ENCODE assay signal across 22 cellular contexts in genomic region chr20:63363013-63363957, GRCh38. TPM values are rescaled to one million over a fixed set of nuclear protein-coding genes. Genes with fewer than 3 reads are reported as not detected.
DNase-seq lines count a peak whose midpoint lies in the region; ATAC-seq, FAIRE-seq and TF ChIP-seq lines count a peak whose summit lies in the region.
"Had no signal": no experiment of that assay in that cellular context is flagged by ENCODE, and none has a peak within 500 bp of the region (broad histone marks: within the 10 kb centered on the region; RNA-seq: fewer than 3 reads in every experiment).

No MANE protein-coding gene starts in this region.

- no peak overlapping the region for H2BK120ac ChIP-seq in neuronal stem cell (ENCODE audit: low read depth, low read length)

- intact Hi-C loops in GM12878 (cut with micrococcal nuclease; ENCODE audit: unreplicated experiment) = no loop called here

- TF ChIP-seq CTCF in GM12878 (IDR thresholded peaks at IDR 0.05 in 2 of 3, conservative IDR thresholded peaks at IDR 0.05 in 1 of 3; ENCODE audit: control insufficient read depth in 2 of 3, extremely low read depth in 1 of 3, insufficient read depth in 1 of 3, low read depth in 3 of 3, low read length in 3 of 3) = no peak

- no peak for TF ChIP-seq EP300 in GM12878 (IDR thresholded peaks at IDR 0.05; ENCODE audit: borderline replicate concordance in 1 of 2, control insufficient read depth in 1 of 2, low read depth in 2 of 2, low read length in 2 of 2)

- H3K9ac ChIP-seq in GM12878 (ENCODE audit: control insufficient read depth, insufficient read depth, low read length) = no peak overlapping the region
- no peak overlapping the region for H3K9ac ChIP-seq in neuronal stem cell (ENCODE audit: low read depth, low read length, poor library complexity)
- H3K9ac ChIP-seq: BLaER1 had no signal

- CTCF ChIA-PET in GM12878 (lab: Yijun Ruan, JAX) = interaction anchor here (0.8 kb wide), 1 partner anchor 19 kb away, joined by 3 read pairs; no protein-coding TSS in a partner anchor

- H3K36me3 ChIP-seq in GM12878 (ENCODE audit: control insufficient read depth in 2 of 2, insufficient read depth in 2 of 2, low read length in 1 of 2) (no peaks in the 10 kb centered on the region), neuronal stem cell (replicated peaks in 1 of 2; ENCODE audit: control insufficient read depth in 2 of 2, insufficient read depth in 2 of 2, low read length in 2 of 2) (no peaks in the 10 kb centered on the region)
- H3K36me3 ChIP-seq: BLaER1, SJSA1 had no signal

- peak; percentile 42 for DNase-seq in ELF-1 (ENCODE audit: low read depth, low spot score)
- no peak for DNase-seq in GM12878 (ENCODE audit: low read depth, low spot score)
- DNase-seq in left lobe of liver (ENCODE audit: low spot score) = peak; percentile 93
- no peak for DNase-seq in neuronal stem cell (ENCODE audit: low spot score)
- no peak for DNase-seq in DMS153 treated with DMSO at 0.1 percent for 48 hours (lab: John Stamatoyannopoulos, UW; ENCODE audit: unreplicated experiment)
- no peak for DNase-seq in hippocampal formation (lab: John Stamatoyannopoulos, UW)
- DNase-seq: CD8-positive, alpha-beta memory T cell; DMS79 treated with DMSO at 0.1 percent for 48 hours; H7; IMR-90; Karpas-422; NCI-H1436 treated with DMSO at 0.1 percent for 48 hours; NCI-H2029; NCI-H345; PC-9 had no signal

- RAD21 ChIA-PET in GM12878 (lab: Charles Lee; ENCODE audit: unreplicated experiment) = no interaction called here

- in situ Hi-C loops in GM12878 (cut with MboI) = no loop called here

- no peak overlapping the region for H3K4me2 ChIP-seq in GM12878 (ENCODE audit: control insufficient read depth, insufficient read depth)
- no peak overlapping the region for H3K4me2 ChIP-seq in neuronal stem cell (ENCODE audit: insufficient read depth, low read length, poor library complexity, severe bottlenecking)
- H3K4me2 ChIP-seq: BLaER1, PC-9 had no signal

- SMC1A ChIA-PET in GM12878 (lab: Charles Lee; ENCODE audit: uncharacterized antibody, unreplicated experiment) = no interaction called here

- H2BK5ac ChIP-seq in neuronal stem cell (ENCODE audit: low read length) = no peak overlapping the region

- H3K79me2 ChIP-seq in GM12878 (ENCODE audit: control insufficient read depth, insufficient read depth, low read length) = no peaks in the 10 kb centered on the region

- no peak for TF ChIP-seq RAD21 in GM12878 (IDR thresholded peaks at IDR 0.05; ENCODE audit: insufficient read depth, low read depth, low read length)

- no peak overlapping the region for H4K8ac ChIP-seq in neuronal stem cell (ENCODE audit: low read depth, low read length)

- peak overlapping the region; percentile 52 for H3K18ac ChIP-seq in neuronal stem cell (ENCODE audit: low read length)

- no peaks in the 10 kb centered on the region for H4K20me1 ChIP-seq in GM12878 (ENCODE audit: control insufficient read depth, insufficient read depth)

- POLR2A ChIA-PET in GM12878 (lab: Charles Lee) = no interaction called here

- no peak for FAIRE-seq in GM12878 (lab: Jason Lieb, UNC)
- FAIRE-seq: D721Med had no signal

- no peak overlapping the region for H3K14ac ChIP-seq in neuronal stem cell (ENCODE audit: low read length)

- WGBS in GM12878 (ENCODE audit: insufficient coverage, insufficient replicate concordance, low lambda C conversion rate, missing lambda C conversion rate) = 36% methylated on average over 23 of the region's 23 CpGs
- WGBS in neuronal stem cell (ENCODE audit: extremely low coverage in 2 of 2, insufficient read length in 2 of 2, insufficient replicate concordance in 1 of 2), 2 donors = no CpG with 5 or more reads among the region's 23 CpGs

- H3K27ac ChIP-seq in GM12878 (ENCODE audit: control insufficient read depth, insufficient read depth) (no peak overlapping the region), neuronal stem cell (replicated peaks; ENCODE audit: low read length) (no peak overlapping the region)
- H3K27ac ChIP-seq: BLaER1, PC-9, RWPE1, SJSA1 had no signal

- no peak overlapping the region for H3K4ac ChIP-seq in neuronal stem cell (ENCODE audit: low read length)

- H3K27me3 ChIP-seq in GM12878 (replicated peaks in 1 of 2; ENCODE audit: control insufficient read depth in 2 of 2, insufficient read depth in 2 of 2, low read length in 1 of 2) (no peaks in the 10 kb centered on the region; a peak in 1 of 4 replicates), neuronal stem cell (ENCODE audit: control insufficient read depth in 3 of 3, insufficient read depth in 3 of 3, low read depth in 1 of 3, low read length in 3 of 3) (peaks cover 0 to 70% (median 36%) of the 10 kb centered on the region in 3 experiments)

- H4K91ac ChIP-seq in neuronal stem cell (ENCODE audit: low read depth, low read length, poor library complexity) = no peak overlapping the region

- H2BK12ac ChIP-seq in neuronal stem cell (ENCODE audit: low read length) = no peak overlapping the region

- no peaks in the 10 kb centered on the region for H3K79me1 ChIP-seq in neuronal stem cell (ENCODE audit: low read depth, low read length)

- H3K9me3 ChIP-seq in GM12878 (replicated peaks; ENCODE audit: control insufficient read depth, insufficient read depth, low read length) = no peaks in the 10 kb centered on the region
- no peaks in the 10 kb centered on the region for H3K9me3 ChIP-seq in neuronal stem cell (replicated peaks in 1 of 2; ENCODE audit: control insufficient read depth in 2 of 2, insufficient read depth in 1 of 2, low read depth in 1 of 2, low read length in 2 of 2)
- H3K9me3 ChIP-seq: BLaER1, SJSA1 had no signal

- peak overlapping the region; percentile 28 for H2BK15ac ChIP-seq in neuronal stem cell (ENCODE audit: low read length)

- BruUV-seq in GM12878 (replicated peaks; lab: Mats Ljungman, UMichigan) = no TSS peak

- no peak overlapping the region for H3K4me3 ChIP-seq in GM12878
- H3K4me3 ChIP-seq in neuronal stem cell (ENCODE audit: low read length in 2 of 2) = no peak overlapping the region
- H3K4me3 ChIP-seq: BLaER1, PC-9, SJSA1 had no signal

- no peak for ATAC-seq in GM12878
- ATAC-seq in left lobe of liver = peak; percentile 65
- ATAC-seq in HG03378 (IDR thresholded peaks at IDR 0.05; ENCODE audit: unreplicated experiment) = no peak

- TF ChIP-seq POLR2A in GM12878 (IDR thresholded peaks at IDR 0.05; ENCODE audit: low read depth, low read length) = no peak

- no peak overlapping the region for H2AK5ac ChIP-seq in neuronal stem cell (ENCODE audit: low read depth, low read length)

- H2AFZ ChIP-seq in GM12878 (ENCODE audit: control insufficient read depth, low read depth, low read length) = no peak overlapping the region
- H2AFZ ChIP-seq in neuronal stem cell (ENCODE audit: low read length) = peak overlapping the region; percentile 47
- H2AFZ ChIP-seq: PC-9 had no signal

- no peak overlapping the region for H3K23ac ChIP-seq in neuronal stem cell (ENCODE audit: low read depth, low read length, poor library complexity)

- H3K4me1 ChIP-seq in GM12878 (ENCODE audit: control insufficient read depth, insufficient read depth, low read length) = no peaks in the 10 kb centered on the region
- peaks cover 29 to 43% of the 10 kb centered on the region in 2 donors for H3K4me1 ChIP-seq in neuronal stem cell (ENCODE audit: control insufficient read depth in 2 of 2, insufficient read depth in 1 of 2, low read depth in 1 of 2, low read length in 2 of 2)
- H3K4me1 ChIP-seq: SJSA1 had no signal

TF ChIP-seq in GM12878, 131 proteins besides CTCF, POLR2A, EP300 and RAD21:
- TF ChIP-seq NR2F1 (conservative IDR thresholded peaks at IDR 0.05) (0 out of 2 replicates have a peak, but pooled peaks have one; percentile 34), NR2C1 (IDR thresholded peaks at IDR 0.05) (0 out of 2 replicates have a peak, but pooled peaks have one; percentile 8), BCLAF1 (IDR thresholded peaks at IDR 0.05) (no peak)

RNA-seq across cellular contexts. Expression of gene CHRNA4, which starts 2.1 kb away (rescaled TPM):
- not detected in 2 replicates for total RNA-seq in GM12878 (2013; cell fraction: nucleolus; rRNA removed)
- total RNA-seq in GM12878 (2014; rRNA removed) = 0.06 TPM in 1 of 2 replicates, not detected in the other
- total RNA-seq in GM12878 (2014; rRNA removed; fragmentation: Illumina TruSeq; extraction: Trizol) = not detected in 2 replicates
- 0.21 and 0.41 TPM in 2 replicates for total RNA-seq in GM12878 (2021)
- polyA plus RNA-seq in GM12878 (2011; ENCODE audit: low read depth) = not detected
- not detected in 2 replicates for polyA plus RNA-seq in GM12878 (2011; rRNA removed)
- not detected in 2 replicates for polyA plus RNA-seq in GM12878 (2011; cell fraction: cytosol; rRNA removed)
- polyA plus RNA-seq in GM12878 (2011; cell fraction: nucleus; rRNA removed) = not detected in 2 replicates
- polyA plus RNA-seq in GM12878 (2012) = 0.16 and 0.38 TPM in 2 replicates
- 0.04 TPM in 1 of 2 replicates, not detected in the other for polyA plus RNA-seq in GM12878 (2014; fragmentation: Illumina TruSeq; extraction: Trizol)
- polyA plus RNA-seq in GM12878 (2014; fragmentation: Nextera tagmentation; extraction: Ambion mirVana) = not detected
- 0.04 and 0.06 TPM in 2 replicates for polyA plus RNA-seq in GM12878 (2014; rRNA removed)
- polyA plus RNA-seq in GM12878 (2016; fragmentation: Nextera tagmentation; extraction: Ambion mirVana) = under 1 TPM in 1 of 2 experiments, not detected in 1; 0.13 TPM
- polyA minus RNA-seq in GM12878 (2011; rRNA and poly(A)+ RNA removed) = 2.6 TPM in 1 of 2 replicates, not detected in the other
- not detected in 2 replicates for polyA minus RNA-seq in GM12878 (2011; cell fraction: cytosol; rRNA and poly(A)+ RNA removed)
- not detected in 2 replicates for polyA minus RNA-seq in GM12878 (2011; cell fraction: nucleus; rRNA and poly(A)+ RNA removed)
- total RNA-seq in left lobe of liver = 145 TPM
- polyA plus RNA-seq in neuronal stem cell (2013, experiment 1 of 2) = 0.29 TPM
- 0.19 TPM for polyA plus RNA-seq in neuronal stem cell (2013, experiment 2 of 2)
- total RNA-seq: CD8-positive, alpha-beta memory T cell; HT-29; IMR-90; MCF 10A; PC-9; SJSA1 had no signal
- polyA plus RNA-seq: CD8-positive, alpha-beta memory T cell; IMR-90 had no signal

Comparison
In these comparisons a context has a peak if more than half of its experiments do, and no peak if none do; other contexts are left out.
1. DNase-seq: peak in ELF-1 (single experiment) and left lobe of liver (single experiment); none in GM12878 (single experiment), neuronal stem cell (single experiment), DMS153 treated with DMSO at 0.1 percent for 48 hours (single experiment) and hippocampal formation (0 of 2).
2. RNA of gene CHRNA4, which starts 2.1 kb away (total RNA-seq): 145 TPM in left lobe of liver (single experiment); 0.06 to 0.41 TPM in GM12878; every median in the first group is over 100 times any median in the second.